Comparison of ENCODE assay signal across 8 cellular contexts in the genomic region with DNA sequence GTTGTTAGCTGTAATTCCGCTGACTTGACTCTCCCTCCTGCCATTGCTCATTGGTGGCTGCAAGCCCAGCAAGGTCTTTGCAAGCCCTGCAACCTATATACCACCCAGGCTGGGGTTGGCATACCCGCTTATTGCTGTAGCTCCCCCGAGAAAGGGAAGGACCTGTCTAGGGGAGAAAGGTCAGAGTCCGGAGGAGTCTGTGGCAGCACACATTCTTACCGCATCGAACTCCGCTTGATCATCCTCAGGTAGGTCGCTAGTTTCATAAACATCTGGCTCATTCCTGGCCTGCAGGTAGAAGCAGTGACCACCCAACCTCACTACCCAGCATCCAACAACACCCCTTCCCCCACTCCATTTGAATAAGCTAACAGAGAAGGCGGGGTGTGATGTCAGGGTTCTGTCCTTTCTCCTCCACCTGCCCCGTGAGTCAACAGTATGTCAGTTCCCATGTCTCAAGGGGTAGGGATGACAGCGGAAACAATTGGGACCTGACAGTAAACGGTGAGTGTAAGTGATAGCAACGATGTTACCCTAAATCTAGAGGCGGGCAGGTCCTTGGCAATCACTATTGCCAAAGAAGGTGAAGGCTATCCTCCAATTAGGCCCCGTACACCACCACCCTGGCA. TPM values are rescaled to one million over a fixed set of nuclear protein-coding genes. Genes with fewer than 3 reads are reported as not detected.
DNase-seq lines count a peak whose midpoint lies in the region; ATAC-seq and TF ChIP-seq lines count a peak whose summit lies in the region.

No MANE protein-coding gene starts in this region.

- H3K27ac ChIP-seq in left lung (peak overlapping the region in 1 of 2 donors; percentile 87), tibial nerve (peak overlapping the region; percentile 89 to 95 (median 92))

- DNase-seq in activated naive CD4-positive, alpha-beta T cell treated with anti-CD3 and anti-CD28 coated beads, Interleukin-2, amount 50 U/mL, for 16 hours, result no peak
- DNase-seq in activated naive CD4-positive, alpha-beta T cell treated with anti-CD3 and anti-CD28 coated beads, Interleukin-2, amount 50 U/mL, for 72 hours (ENCODE audit: low spot score in 2 of 2), result no peak
- DNase-seq in left lung (no peak), tibial nerve (ENCODE audit: low spot score in 2 of 2) (no peak), retina (no peak)
- no peak for DNase-seq in activated CD8-positive, alpha-beta memory T cell treated with anti-CD3 and anti-CD28 coated beads, Interleukin-2, amount 50 U/mL, for 48 hours

- no peak for TF ChIP-seq POLR2A in tibial nerve (IDR thresholded peaks at IDR 0.05)

- intact Hi-C loops in left lung (cut with DNase I), result no loop called here

- peak in 1 of 2 donors; percentile 15 for ATAC-seq in activated naive CD4-positive, alpha-beta T cell treated with anti-CD3 and anti-CD28 coated beads, Interleukin-2, amount 50 U/mL, for 72 hours
- ATAC-seq in left lung (peak; percentile 1), HG02938 (IDR thresholded peaks at IDR 0.05; ENCODE audit: unreplicated experiment) (no peak)

- TF ChIP-seq EP300 in tibial nerve (IDR thresholded peaks at IDR 0.05), result no peak

- peak overlapping the region; percentile 98 for H3K4me3 Mint-ChIP-seq in activated naive CD4-positive, alpha-beta T cell treated with anti-CD3 and anti-CD28 coated beads, Interleukin-2, amount 50 U/mL, for 24 hours

- H3K4me3 ChIP-seq in left lung, result peak overlapping the region; percentile 93 to 95
- peak overlapping the region; percentile 83 to 99 (median 92) for H3K4me3 ChIP-seq in tibial nerve

- no peak for TF ChIP-seq CTCF in left lung (IDR thresholded peaks at IDR 0.05)
- TF ChIP-seq CTCF in tibial nerve (IDR thresholded peaks at IDR 0.05), result no peak

- H3K4me1 ChIP-seq in left lung, result peaks cover 16 to 48% of the 10 kb centered on the region in 2 donors
- peaks cover 3 to 54% (median 23%) of the 10 kb centered on the region in 4 donors for H3K4me1 ChIP-seq in tibial nerve

- peaks cover 2% of the 10 kb centered on the region for H3K27me3 Mint-ChIP-seq in activated naive CD4-positive, alpha-beta T cell treated with anti-CD3 and anti-CD28 coated beads, Interleukin-2, amount 50 U/mL, for 24 hours

- peaks cover 9 to 30% of the 10 kb centered on the region in 2 donors for H3K27me3 ChIP-seq in left lung
- peaks cover 2 to 27% of the 10 kb centered on the region in 2 donors for H3K27me3 ChIP-seq in tibial nerve

- peaks cover 47% of the 10 kb centered on the region for H3K4me1 Mint-ChIP-seq in activated naive CD4-positive, alpha-beta T cell treated with anti-CD3 and anti-CD28 coated beads, Interleukin-2, amount 50 U/mL, for 24 hours

- H3K36me3 ChIP-seq in left lung (peaks cover 0 to 28% of the 10 kb centered on the region in 2 donors), tibial nerve (peaks cover 0 to 27% (median 0%) of the 10 kb centered on the region in 3 donors)

- H3K9me3 Mint-ChIP-seq in activated naive CD4-positive, alpha-beta T cell treated with anti-CD3 and anti-CD28 coated beads, Interleukin-2, amount 50 U/mL, for 24 hours, result no peaks in the 10 kb centered on the region
- H3K9me3 Mint-ChIP-seq in activated naive CD4-positive, alpha-beta T cell treated with anti-CD3 and anti-CD28 coated beads, Interleukin-2, amount 50 U/mL, for 72 hours, result no peaks in the 10 kb centered on the region

- H3K36me3 Mint-ChIP-seq in activated naive CD4-positive, alpha-beta T cell treated with anti-CD3 and anti-CD28 coated beads, Interleukin-2, amount 50 U/mL, for 24 hours, result no peaks in the 10 kb centered on the region
- peaks cover 11 to 17% of the 10 kb centered on the region in 2 donors for H3K36me3 Mint-ChIP-seq in activated naive CD4-positive, alpha-beta T cell treated with anti-CD3 and anti-CD28 coated beads, Interleukin-2, amount 50 U/mL, for 72 hours

- H3K27ac Mint-ChIP-seq in activated naive CD4-positive, alpha-beta T cell treated with anti-CD3 and anti-CD28 coated beads, Interleukin-2, amount 50 U/mL, for 24 hours, result peak overlapping the region; percentile 94
- peak overlapping the region; percentile 98 to 99 for H3K27ac Mint-ChIP-seq in activated naive CD4-positive, alpha-beta T cell treated with anti-CD3 and anti-CD28 coated beads, Interleukin-2, amount 50 U/mL, for 72 hours

- 59 to 65% methylated on average over 15 of the region's 15 CpGs for WGBS in tibial nerve, 2 donors

- H3K9me3 ChIP-seq in left lung (no peaks in the 10 kb centered on the region), tibial nerve (no peaks in the 10 kb centered on the region)

RNA-seq across cellular contexts. Expression of gene DCTN2, which starts 1.1 kb away (rescaled TPM):
- 100 to 1,000 TPM in 1 of 2 donors, 10 to 100 TPM in 1; 77.1 to 122 TPM for total RNA-seq in activated naive CD4-positive, alpha-beta T cell treated with anti-CD3 and anti-CD28 coated beads, Interleukin-2, amount 50 U/mL, for 72 hours
- total RNA-seq in left lung (100 to 1,000 TPM; 104 to 111 TPM), tibial nerve (100 to 1,000 TPM in 3 of 4 donors, 10 to 100 TPM in 1; 92.9 to 138 (median 130) TPM)

RNA-seq across cellular contexts. Expression of gene KIF5A, which starts 3.9 kb away (rescaled TPM):
- total RNA-seq in activated naive CD4-positive, alpha-beta T cell treated with anti-CD3 and anti-CD28 coated beads, Interleukin-2, amount 50 U/mL, for 72 hours, result 1 to 10 TPM in 1 of 2 donors, under 1 TPM in 1; 0.75 to 3.4 TPM
- under 1 TPM; 0.38 to 0.50 TPM for total RNA-seq in left lung
- 1 to 10 TPM; 1.9 to 4.8 (median 2.9) TPM for total RNA-seq in tibial nerve

RNA-seq across cellular contexts. Expression of gene MBD6, which starts 23.3 kb away (rescaled TPM):
- 10 to 100 TPM; 66.4 to 77.5 TPM for total RNA-seq in activated naive CD4-positive, alpha-beta T cell treated with anti-CD3 and anti-CD28 coated beads, Interleukin-2, amount 50 U/mL, for 72 hours
- total RNA-seq in left lung (100 to 1,000 TPM in 1 of 2 donors, 10 to 100 TPM in 1; 69.1 to 111 TPM), tibial nerve (10 to 100 TPM; 23.0 to 49.2 (median 40.9) TPM)

RNA-seq across cellular contexts. Expression of gene DDIT3, which starts 25.6 kb away (rescaled TPM):
- total RNA-seq in activated naive CD4-positive, alpha-beta T cell treated with anti-CD3 and anti-CD28 coated beads, Interleukin-2, amount 50 U/mL, for 72 hours, result 10 to 100 TPM; 24.9 to 79.8 TPM
- total RNA-seq in left lung (10 to 100 TPM; 18.3 to 27.2 TPM), tibial nerve (10 to 100 TPM; 35.2 to 49.2 (median 42.1) TPM)

RNA-seq across cellular contexts. Expression of gene PIP4K2C, which starts 45.1 kb away (rescaled TPM):
- total RNA-seq in activated naive CD4-positive, alpha-beta T cell treated with anti-CD3 and anti-CD28 coated beads, Interleukin-2, amount 50 U/mL, for 72 hours, result 10 to 100 TPM; 13.8 to 43.7 TPM
- total RNA-seq in left lung (10 to 100 TPM; 43.4 to 44.1 TPM), tibial nerve (10 to 100 TPM; 29.5 to 67.7 (median 35.9) TPM)
